9 cellular contexts compared by ENCODE assay signal in genomic region chr1:9004731-9005708, GRCh38. TPM values are rescaled to one million over a fixed set of nuclear protein-coding genes. Genes with fewer than 3 reads are reported as not detected.
DNase-seq lines count a peak whose midpoint lies in the region; ATAC-seq, FAIRE-seq and TF ChIP-seq lines count a peak whose summit lies in the region.
"Had no signal": no experiment of that assay in that cellular context is flagged by ENCODE, and none has a peak within 500 bp of the region (broad histone marks: within the 10 kb centered on the region; RNA-seq: fewer than 3 reads in every experiment).

No MANE protein-coding gene starts in this region.

- intact Hi-C loops in pancreas (cut with DNase I) (no loop called here), tibial artery (cut with DNase I; ENCODE audit: low total_unique reads) (loop anchor here (5.0 kb wide), 1 partner anchor 88 kb away; no protein-coding TSS in a partner anchor)

- H3K27ac ChIP-seq in DOHH2 (ENCODE audit: low read depth, low read length): no peak overlapping the region
- no peak overlapping the region for H3K27ac ChIP-seq in gastroesophageal sphincter
- no peak overlapping the region for H3K27ac ChIP-seq in pancreas
- no peak overlapping the region for H3K27ac ChIP-seq in tibial artery

- ATAC-seq in gastroesophageal sphincter (peak; percentile 75), pancreas (peak; percentile 80 to 97 (median 88))

- H3K4me2 ChIP-seq in DOHH2 (ENCODE audit: low read length): peak overlapping the region; percentile 35

- H3F3A ChIP-seq in DOHH2 (ENCODE audit: control insufficient read depth, insufficient read depth): peaks cover 19% of the 10 kb centered on the region

- in situ Hi-C loops in SK-MEL-5 (cut with HindIII; ENCODE audit: low pct_unique_long_range_greater_than_20kb, low sequenced_read_pairs): no loop called here

- H3K4me1 ChIP-seq in DOHH2 (ENCODE audit: control insufficient read depth, low read length): peaks cover 54% of the 10 kb centered on the region
- peaks cover 0 to 6% (median 0%) of the 10 kb centered on the region in 3 donors for H3K4me1 ChIP-seq in gastroesophageal sphincter
- H3K4me1 ChIP-seq in pancreas: no peaks in the 10 kb centered on the region
- H3K4me1 ChIP-seq in tibial artery: peaks cover 0 to 15% (median 0%) of the 10 kb centered on the region in 4 donors

- H3K36me3 ChIP-seq in DOHH2 (ENCODE audit: control insufficient read depth, low read length) (no peaks in the 10 kb centered on the region), gastroesophageal sphincter (no peaks in the 10 kb centered on the region), pancreas (no peaks in the 10 kb centered on the region), tibial artery (no peaks in the 10 kb centered on the region)

- no peak for FAIRE-seq in pancreas (lab: Jason Lieb, UNC)

- H3K4me3 ChIP-seq in DOHH2 (ENCODE audit: low read length): no peak overlapping the region
- no peak overlapping the region for H3K4me3 ChIP-seq in gastroesophageal sphincter
- H3K4me3 ChIP-seq in pancreas: no peak overlapping the region
- no peak overlapping the region for H3K4me3 ChIP-seq in tibial artery

- no peak for TF ChIP-seq EP300 in gastroesophageal sphincter (IDR thresholded peaks at IDR 0.05)

- DNase-seq in HK-2 (ENCODE audit: unreplicated experiment) (peak; percentile 78), SK-MEL-5 (ENCODE audit: low read depth, low spot score) (peak; percentile 81), activated gamma-delta T cell (lab: John Stamatoyannopoulos, UW) (peak; percentile 25), pancreas (peak; percentile 37 to 93 (median 72)), tibial artery (peak; percentile 70 to 83), cerebellar nuclear complex (lab: John Stamatoyannopoulos, UW) (no peak)

- TF ChIP-seq CTCF in DOHH2 (IDR thresholded peaks at IDR 0.05; ENCODE audit: low read depth, low read length, poor library complexity, severe bottlenecking) (peak; percentile 93), gastroesophageal sphincter (IDR thresholded peaks at IDR 0.05) (peak in 3 of 4 experiments; percentile 82 to 92 (median 91)), pancreas (IDR thresholded peaks at IDR 0.05) (peak; percentile 65 to 96 (median 90)), tibial artery (IDR thresholded peaks at IDR 0.05) (peak; percentile 85 to 97)

- H3K79me2 ChIP-seq in DOHH2 (ENCODE audit: control insufficient read depth, low read length): no peaks in the 10 kb centered on the region

- no peaks in the 10 kb centered on the region for H3K9me2 ChIP-seq in DOHH2 (replicated peaks; ENCODE audit: control insufficient read depth, low read length)

- 45 to 56% methylated on average over 5 to 24 of the region's 28 CpGs for WGBS in gastroesophageal sphincter (ENCODE audit: low coverage in 1 of 2), 2 donors
- 45 to 50% methylated on average over 28 of the region's 28 CpGs for WGBS in pancreas, 2 donors

- no peaks in the 10 kb centered on the region for H3K27me3 ChIP-seq in DOHH2 (ENCODE audit: control insufficient read depth, low read length)
- no peaks in the 10 kb centered on the region for H3K27me3 ChIP-seq in gastroesophageal sphincter
- H3K27me3 ChIP-seq in pancreas: no peaks in the 10 kb centered on the region
- H3K27me3 ChIP-seq in tibial artery: no peaks in the 10 kb centered on the region

- H3K9me3 ChIP-seq in DOHH2 (ENCODE audit: control insufficient read depth, insufficient read depth, low read length) (no peaks in the 10 kb centered on the region), gastroesophageal sphincter (no peaks in the 10 kb centered on the region), pancreas (no peaks in the 10 kb centered on the region), tibial artery (no peaks in the 10 kb centered on the region)

- no peaks in the 10 kb centered on the region for H4K20me1 ChIP-seq in DOHH2 (ENCODE audit: control insufficient read depth, insufficient read depth, low read depth, low read length)

- TF ChIP-seq POLR2A in gastroesophageal sphincter (IDR thresholded peaks at IDR 0.05): no peak

RNA-seq across cellular contexts. Expression of gene SLC2A7, which starts 21.2 kb away (rescaled TPM):
- total RNA-seq in SK-MEL-5 (2014; rRNA removed; shearing (Covaris generic)): not detected in 2 replicates
- polyA plus RNA-seq in SK-MEL-5 (2015; cell fraction: cytosol; rRNA removed): not detected in 2 replicates
- not detected in 2 replicates for polyA plus RNA-seq in SK-MEL-5 (2015; cell fraction: nucleus; rRNA removed)
- under 1 TPM in 1 of 4 donors, not detected in 3; 0.27 TPM for total RNA-seq in gastroesophageal sphincter
- total RNA-seq in pancreas: not detected
- polyA plus RNA-seq in pancreas: not detected
- polyA plus RNA-seq: esophagus had no signal

RNA-seq across cellular contexts. Expression of gene CA6, which starts 59.4 kb away (rescaled TPM):
- 0.26 and 0.53 TPM in 2 replicates for total RNA-seq in SK-MEL-5 (2014; rRNA removed; shearing (Covaris generic))
- polyA plus RNA-seq in SK-MEL-5 (2015; cell fraction: cytosol; rRNA removed): 0.30 and 0.39 TPM in 2 replicates
- not detected in 2 replicates for polyA plus RNA-seq in SK-MEL-5 (2015; cell fraction: nucleus; rRNA removed)
- total RNA-seq in gastroesophageal sphincter: not detected
- not detected for total RNA-seq in pancreas
- polyA plus RNA-seq in pancreas: not detected

Comparison
In these comparisons a context has a peak if more than half of its experiments do, and no peak if none do; other contexts are left out.
1. DNase-seq: peak in HK-2 (single experiment), SK-MEL-5 (single experiment), activated gamma-delta T cell (single experiment), pancreas (6 of 6) and tibial artery (2 of 2); none in cerebellar nuclear complex (0 of 2).
2. Peak in every context shown above with its lines, with median percentiles within 50 percentile points of each other: CTCF ChIP-seq.